Comparison of ENCODE assay signal across 1 cellular context in the genomic region with DNA sequence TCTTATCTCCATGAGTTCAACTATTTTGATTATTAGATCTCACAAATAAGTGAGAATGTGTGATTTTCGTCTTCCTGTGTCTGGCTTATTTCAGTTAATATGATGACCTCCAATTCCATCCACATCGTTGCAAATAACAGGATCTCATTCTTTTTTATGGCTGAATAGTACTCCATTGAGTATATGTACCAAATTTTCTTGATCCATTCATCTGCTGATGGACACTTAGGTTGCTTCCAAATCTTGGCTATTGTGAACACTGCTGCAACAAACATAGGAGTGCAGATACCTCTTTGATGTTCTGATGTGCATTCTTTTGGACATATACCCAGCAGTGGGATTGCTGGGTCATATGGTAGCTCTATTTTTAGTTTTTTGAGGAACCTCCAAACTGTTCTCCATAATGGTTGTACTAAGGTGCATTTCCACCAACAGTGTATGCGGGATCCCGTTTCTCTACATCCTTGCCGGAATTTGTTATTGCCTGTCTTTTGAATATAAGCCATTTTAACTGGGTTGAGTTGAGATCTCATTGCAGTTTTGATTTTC.
TF ChIP-seq lines count a peak whose summit lies in the region.

No MANE protein-coding gene starts in this region.

TF ChIP-seq in A549, 52 proteins besides CTCF, POLR2A, EP300 and RAD21:
- 0 out of 2 replicates have a peak, but pooled peaks have one; percentile 28 for TF ChIP-seq KDM1A (IDR thresholded peaks at IDR 0.05; ENCODE audit: low read depth)
